21 cellular contexts compared by ENCODE assay signal in genomic region chr9:124443625-124444024, GRCh38. TPM values are rescaled to one million over a fixed set of nuclear protein-coding genes. Genes with fewer than 3 reads are reported as not detected.
A peak's percentile ranks its signal among the peaks of the same experiment; 100 is the strongest.
DNase-seq lines count a peak whose midpoint lies in the region; ATAC-seq and TF ChIP-seq lines count a peak whose summit lies in the region.
"Had no signal": no experiment of that assay in that cellular context is flagged by ENCODE, and none has a peak within 500 bp of the region (broad histone marks: within the 10 kb centered on the region; RNA-seq: fewer than 3 reads in every experiment).

No MANE protein-coding gene starts in this region.

- no peaks in the 10 kb centered on the region for H3K79me2 ChIP-seq in osteoblast (ENCODE audit: insufficient read depth, low read length)

- DNase-seq in RWPE1 (ENCODE audit: low spot score) = no peak
- DNase-seq in WTC11 (ENCODE audit: low spot score) = no peak
- DNase-seq in epithelial cell of prostate (ENCODE audit: low read depth, low spot score) = no peak
- peak; percentile 49 for DNase-seq in osteoblast (ENCODE audit: insufficient read length, low spot score, missing footprints)
- no peak for DNase-seq in NK-92 treated with Interleukin-12 subunit alpha and Interleukin-12 subunit beta, amount 100 ng/mL, for 24 hours (lab: John Stamatoyannopoulos, UW)
- DNase-seq in activated CD8-positive, alpha-beta memory T cell treated with anti-CD3 and anti-CD28 coated beads, Interleukin-2, amount 50 U/mL, for 48 hours = no peak
- DNase-seq in cerebellum (ENCODE audit: low spot score) = no peak
- DNase-seq: CD8-positive, alpha-beta memory T cell; COR-L47; DMS 273 treated with DMSO at 0.1 percent for 48 hours; DMS53; DND-41; EL had no signal

- H3K27me3 ChIP-seq in osteoblast (ENCODE audit: insufficient read depth, low read length) = peaks cover 3% of the 10 kb centered on the region
- H3K27me3 ChIP-seq: BLaER1 treated with 17β-estradiol and CSF1 and Interleukin-3, amounts not matched to agents 10 nM and 100 nM had no signal

- H3K27ac ChIP-seq in RWPE1 = peak overlapping the region; percentile 54
- H3K27ac ChIP-seq in epithelial cell of prostate = peak overlapping the region; percentile 81
- no peak overlapping the region for H3K27ac ChIP-seq in osteoblast (ENCODE audit: low read depth, low read length)

- H3K4me3 ChIP-seq in osteoblast (ENCODE audit: insufficient read depth, low read length) = no peak overlapping the region
- H3K4me3 ChIP-seq: BLaER1 treated with 17β-estradiol and CSF1 and Interleukin-3, amounts not matched to agents 10 nM and 100 nM; GM12878; HAP-1 had no signal

- no peaks in the 10 kb centered on the region for H3K36me3 Mint-ChIP-seq in WTC11

- no peak overlapping the region for H2AFZ ChIP-seq in osteoblast (ENCODE audit: low read length)

- POLR2A ChIA-PET in RWPE1 (lab: Yijun Ruan, JAX; ENCODE audit: low non-redundant PET) = interaction anchor here (0.6 kb wide), 1 partner anchor 280 kb away, joined by 4 read pairs; no protein-coding TSS in a partner anchor
- POLR2A ChIA-PET in WTC11 (lab: Charles Lee) = no interaction called here

- no peak overlapping the region for H3K27ac Mint-ChIP-seq in WTC11
- H3K27ac Mint-ChIP-seq: B cell; CD8-positive, alpha-beta memory T cell had no signal

- CTCF ChIA-PET in RWPE1 (lab: Yijun Ruan, JAX) (interaction anchor here (0.6 to 1.0 kb wide), 3 partner anchors 24 to 178 kb away, joined by 4 to 8 read pairs (median 7); no protein-coding TSS in a partner anchor), WTC11 (lab: Charles Lee) (interaction anchor here (0.5 to 1.2 kb wide), 4 partner anchors 24 to 194 kb away, joined by 3 to 4 read pairs (median 3); no protein-coding TSS in a partner anchor)

- H3K4me1 Mint-ChIP-seq in WTC11 = no peaks in the 10 kb centered on the region
- H3K4me1 Mint-ChIP-seq: B cell; CD8-positive, alpha-beta memory T cell had no signal

- H3K4me1 ChIP-seq in osteoblast (ENCODE audit: insufficient read depth, low read length) = no peaks in the 10 kb centered on the region
- H3K4me1 ChIP-seq: HAP-1 had no signal

- peaks cover 10% of the 10 kb centered on the region for H3K9me3 Mint-ChIP-seq in WTC11

- H3K9me3 ChIP-seq in osteoblast (ENCODE audit: low read depth, low read length) = peaks cover 2% of the 10 kb centered on the region
- H3K9me3 ChIP-seq: HAP-1 had no signal

- no peak for TF ChIP-seq CTCF in RWPE1 (conservative IDR thresholded peaks at IDR 0.05; ENCODE audit: low read depth)
- no peak for TF ChIP-seq CTCF in WTC11 (IDR thresholded peaks at IDR 0.05)
- TF ChIP-seq CTCF in osteoblast (IDR thresholded peaks at IDR 0.05; ENCODE audit: extremely low read depth, low read depth, low read length) = no peak

- no peak overlapping the region for H3K4me3 Mint-ChIP-seq in WTC11
- H3K4me3 Mint-ChIP-seq: B cell; CD8-positive, alpha-beta memory T cell had no signal

- peaks cover 17% of the 10 kb centered on the region for H3K27me3 Mint-ChIP-seq in WTC11 (ENCODE audit: low read depth)

- H3K4me2 ChIP-seq in osteoblast (ENCODE audit: insufficient read depth, low read length) = no peak overlapping the region

- H3K36me3 ChIP-seq in osteoblast (ENCODE audit: insufficient read depth, low read length) = no peaks in the 10 kb centered on the region
- H3K36me3 ChIP-seq: BLaER1 treated with 17β-estradiol and CSF1 and Interleukin-3, amounts not matched to agents 10 nM and 100 nM; HAP-1 had no signal

- no peak for ATAC-seq in WTC11
- ATAC-seq: GM12878, HepG2 had no signal

- no peaks in the 10 kb centered on the region for H4K20me1 ChIP-seq in osteoblast (ENCODE audit: insufficient read depth, low read length)
- H4K20me1 ChIP-seq: BLaER1 treated with 17β-estradiol and CSF1 and Interleukin-3, amounts not matched to agents 10 nM and 100 nM had no signal

TF ChIP-seq in WTC11, 78 proteins besides CTCF, POLR2A, EP300 and RAD21:
- TF ChIP-seq PREB (CRISPR knock-in tag; IDR thresholded peaks at IDR 0.05; ENCODE audit: borderline replicate concordance) (no peak), KAT7 (CRISPR knock-in tag; IDR thresholded peaks at IDR 0.05; ENCODE audit: borderline replicate concordance) (no peak), ZNF396 (CRISPR knock-in tag; IDR thresholded peaks at IDR 0.05; ENCODE audit: borderline replicate concordance) (no peak), TEAD4 (CRISPR knock-in tag; IDR thresholded peaks at IDR 0.05) (no peak), GTF2I (CRISPR knock-in tag; conservative IDR thresholded peaks at IDR 0.05) (0 out of 2 replicates have a peak, but pooled peaks have one; percentile 17), E2F1 (CRISPR knock-in tag; IDR thresholded peaks at IDR 0.05) (no peak)

RNA-seq across cellular contexts. Expression of gene ADGRD2, which starts 6.6 kb away (rescaled TPM):
- total RNA-seq in WTC11 (2021) (0.61 to 1.6 TPM (median 1.3 TPM) in 3 replicates), osteoblast (not detected in 2 replicates), cerebellum (1.5 TPM)
- total RNA-seq: A172; B cell; CD8-positive, alpha-beta memory T cell; G401; GM12878; H4; HepG2 had no signal

RNA-seq across cellular contexts. Expression of gene PSMB7, which starts 28.4 kb away (rescaled TPM):
- total RNA-seq in WTC11 (2021) (160 to 187 TPM (median 164 TPM) in 3 replicates), osteoblast (136 and 138 TPM in 2 replicates), cerebellum (110 TPM)
